ENCODE assay signal across 1 cellular context in the genomic region with DNA sequence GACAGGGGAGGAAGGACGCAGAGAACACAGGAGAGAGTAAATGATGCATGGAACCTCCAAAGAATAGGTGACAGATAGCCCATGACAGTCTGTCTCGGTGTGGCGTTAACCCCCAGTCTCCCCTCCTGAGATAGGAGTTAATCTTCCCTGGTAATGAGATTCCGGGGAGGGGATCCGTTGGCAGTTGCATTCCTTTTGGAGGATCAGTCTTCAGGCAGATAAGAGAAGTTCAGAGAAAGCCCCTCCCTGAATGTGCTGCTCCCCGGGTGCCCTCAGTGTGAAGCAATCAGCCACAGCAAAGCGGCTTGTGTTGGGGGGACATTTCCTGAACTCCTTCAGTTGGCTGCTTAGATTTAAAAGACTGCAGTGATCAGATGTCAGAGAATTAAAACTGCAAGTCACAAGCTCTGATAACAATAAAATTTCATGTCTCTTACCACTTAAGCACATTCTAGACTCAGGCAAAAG.
A peak's percentile ranks its signal among the peaks of the same experiment; 100 is the strongest.
TF ChIP-seq lines count a peak whose summit lies in the region.

No MANE protein-coding gene starts in this region.

TF ChIP-seq in K562, 482 proteins besides CTCF, POLR2A, EP300 and RAD21 (continued from another document and continues in another):
- TF ChIP-seq AFF4 (CRISPR knock-in tag; IDR thresholded peaks at IDR 0.05), result no peak
- TF ChIP-seq ZBED1 (IDR thresholded peaks at IDR 0.05), result no peak
- TF ChIP-seq, protein P1, sequence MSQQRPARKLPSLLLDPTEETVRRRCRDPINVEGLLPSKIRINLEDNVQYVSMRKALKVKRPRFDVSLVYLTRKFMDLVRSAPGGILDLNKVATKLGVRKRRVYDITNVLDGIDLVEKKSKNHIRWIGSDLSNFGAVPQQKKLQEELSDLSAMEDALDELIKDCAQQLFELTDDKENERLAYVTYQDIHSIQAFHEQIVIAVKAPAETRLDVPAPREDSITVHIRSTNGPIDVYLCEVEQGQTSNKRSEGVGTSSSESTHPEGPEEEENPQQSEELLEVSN (IDR thresholded peaks at IDR 0.05; ENCODE audit: borderline replicate concordance in 1 of 2, extremely low read depth in 1 of 2, insufficient read depth in 1 of 2, insufficient read length in 1 of 2, low read depth in 1 of 2, low read length in 1 of 2, poor library complexity in 1 of 2, severe bottlenecking in 1 of 2), result no peak
- no peak for TF ChIP-seq THRB (CRISPR knock-in tag; conservative IDR thresholded peaks at IDR 0.05)
- TF ChIP-seq ETV5 (CRISPR knock-in tag; IDR thresholded peaks at IDR 0.05; ENCODE audit: low read depth), result no peak
- TF ChIP-seq IRF2 (CRISPR knock-in tag; IDR thresholded peaks at IDR 0.05), result no peak
- no peak for TF ChIP-seq ZC3H8 (IDR thresholded peaks at IDR 0.05)
- no peak for TF ChIP-seq ZC3H4 (CRISPR knock-in tag; IDR thresholded peaks at IDR 0.05; ENCODE audit: borderline replicate concordance)
- TF ChIP-seq EZH2 (IDR thresholded peaks at IDR 0.05; ENCODE audit: borderline replicate concordance, low read depth, low read length), result no peak
- no peak for TF ChIP-seq EWSR1 (IDR thresholded peaks at IDR 0.05; ENCODE audit: borderline replicate concordance, low read depth, partially characterized antibody)
- peak; percentile 26; the same call in 1 of the 2 replicates for TF ChIP-seq MECOM (CRISPR knock-in tag; IDR thresholded peaks at IDR 0.05)
- TF ChIP-seq POLR2AphosphoS5 (IDR thresholded peaks at IDR 0.05; ENCODE audit: control insufficient read depth, insufficient read depth, low read depth, low read length), result no peak
- TF ChIP-seq ZNF174 (CRISPR knock-in tag; IDR thresholded peaks at IDR 0.05), result no peak
- no peak for TF ChIP-seq ATF4 (CRISPR knock-in tag; IDR thresholded peaks at IDR 0.05)
- TF ChIP-seq, protein P2, sequence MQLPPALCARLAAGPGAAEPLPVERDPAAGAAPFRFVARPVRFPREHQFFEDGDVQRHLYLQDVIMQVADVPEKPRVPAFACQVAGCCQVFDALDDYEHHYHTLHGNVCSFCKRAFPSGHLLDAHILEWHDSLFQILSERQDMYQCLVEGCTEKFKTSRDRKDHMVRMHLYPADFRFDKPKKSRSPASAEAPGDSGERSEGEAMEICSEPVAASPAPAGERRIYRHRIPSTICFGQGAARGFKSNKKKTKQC (CRISPR knock-in tag; IDR thresholded peaks at IDR 0.05), result no peak
- no peak for TF ChIP-seq NR2C2 (CRISPR knock-in tag; IDR thresholded peaks at IDR 0.05)
- TF ChIP-seq NR2C2 (tag; IDR thresholded peaks at IDR 0.05), result no peak
- TF ChIP-seq ARID3A (IDR thresholded peaks at IDR 0.05; ENCODE audit: borderline replicate concordance, low read depth, low read length), result no peak
- no peak for TF ChIP-seq TCFL5 (CRISPR knock-in tag; conservative IDR thresholded peaks at IDR 0.05)
- TF ChIP-seq, protein P3, sequence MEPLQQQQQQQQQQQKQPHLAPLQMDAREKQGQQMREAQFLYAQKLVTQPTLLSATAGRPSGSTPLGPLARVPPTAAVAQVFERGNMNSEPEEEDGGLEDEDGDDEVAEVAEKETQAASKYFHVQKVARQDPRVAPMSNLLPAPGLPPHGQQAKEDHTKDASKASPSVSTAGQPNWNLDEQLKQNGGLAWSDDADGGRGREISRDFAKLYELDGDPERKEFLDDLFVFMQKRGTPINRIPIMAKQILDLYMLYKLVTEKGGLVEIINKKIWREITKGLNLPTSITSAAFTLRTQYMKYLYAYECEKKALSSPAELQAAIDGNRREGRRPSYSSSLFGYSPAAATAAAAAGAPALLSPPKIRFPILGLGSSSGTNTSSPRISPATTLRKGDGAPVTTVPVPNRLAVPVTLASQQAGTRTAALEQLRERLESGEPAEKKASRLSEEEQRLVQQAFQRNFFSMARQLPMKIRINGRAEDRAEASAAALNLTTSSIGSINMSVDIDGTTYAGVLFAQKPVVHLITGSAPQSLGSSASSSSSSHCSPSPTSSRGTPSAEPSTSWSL (CRISPR knock-in tag; IDR thresholded peaks at IDR 0.05; ENCODE audit: borderline replicate concordance), result no peak
- no peak for TF ChIP-seq OTX1 (CRISPR knock-in tag; IDR thresholded peaks at IDR 0.05)
- TF ChIP-seq ZNF280B (CRISPR knock-in tag; IDR thresholded peaks at IDR 0.05), result no peak
- TF ChIP-seq CHD7 (IDR thresholded peaks at IDR 0.05; ENCODE audit: low read depth, low read length), result no peak
- TF ChIP-seq KLF16 (IDR thresholded peaks at IDR 0.05), result no peak
- no peak for TF ChIP-seq BHLHE40 (IDR thresholded peaks at IDR 0.05; ENCODE audit: low read length)
